ENCODE assay signal across 23 cellular contexts in the genomic region with DNA sequence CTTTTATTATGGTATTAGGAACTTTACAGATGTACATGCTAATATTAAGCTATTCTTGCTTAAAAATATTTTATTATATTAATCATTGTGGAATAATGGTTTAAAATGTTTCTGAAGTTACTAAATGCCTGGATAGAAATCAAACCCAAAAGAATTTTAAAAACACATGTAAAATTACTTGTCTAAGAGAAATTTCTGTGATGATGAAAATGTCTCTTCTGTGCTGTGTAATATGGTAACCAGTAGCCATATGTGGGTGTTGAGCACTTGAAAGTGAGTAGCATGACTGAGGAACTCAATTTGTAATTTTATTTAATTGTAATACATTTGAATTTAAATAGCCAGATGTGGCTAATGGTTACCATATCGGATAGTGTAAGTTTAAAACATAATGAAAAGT.
"Had no signal": no experiment of that assay in that cellular context is flagged by ENCODE, and none has a peak within 500 bp of the region (broad histone marks: within the 10 kb centered on the region; RNA-seq: fewer than 3 reads in every experiment).

No MANE protein-coding gene starts in this region.

- H3K4me1 Mint-ChIP-seq: activated naive CD8-positive, alpha-beta T cell treated with anti-CD3 and anti-CD28 coated beads, Interleukin-2, amount 10 ng/mL, durations not matched to agents 7 days and 5 days; naive thymus-derived CD4-positive, alpha-beta T cell had no signal

- DNase-seq: activated CD4-positive, alpha-beta T cell treated with anti-CD3 and anti-CD28 coated beads, Interleukin-2, amount 50 U/mL, for 48 hours; activated CD8-positive, alpha-beta memory T cell treated with anti-CD3 and anti-CD28 coated beads, Interleukin-2, amount 50 U/mL, for 48 hours; activated naive CD4-positive, alpha-beta T cell treated with Interleukin-2 at 50 U/mL for 16 hours; activated naive CD8-positive, alpha-beta T cell treated with anti-CD3 and anti-CD28 coated beads, Interleukin-2, amount 10 ng/mL, durations not matched to agents 7 days and 5 days; activated T-cell treated with anti-CD3 and anti-CD28 coated beads, Interleukin-2, amount 50 U/mL, for 48 hours; dermis blood vessel endothelial cell; effector CD8-positive, alpha-beta T cell; kidney; lower lobe of right lung; naive thymus-derived CD4-positive, alpha-beta T cell; occipital lobe; retina; stimulated activated CD4-positive, alpha-beta T cell treated with anti-CD3 and anti-CD28 coated beads, Interleukin-12 subunit alpha, Interleukin-12 subunit beta, amount 100 ng/mL, for 4 hours; stimulated activated CD4-positive, alpha-beta T cell treated with anti-CD3 and anti-CD28 coated beads, Interleukin-4, amount 100 ng/mL, for 4 hours; stimulated activated naive CD8-positive, alpha-beta T cell treated with anti-CD3 and anti-CD28 coated beads, Interleukin-15, amount 100 ng/mL, for 72 hours; T-helper 1 cell; trophoblast cell; WERI-Rb-1 had no signal

- H3K9me3 Mint-ChIP-seq: brain, neural crest cell had no signal

- FAIRE-seq: kidney, TTC549 had no signal

- H3K36me3 ChIP-seq: lower lobe of right lung, suprapubic skin, vagina, WERI-Rb-1 had no signal

- ATAC-seq: lower lobe of right lung; naive thymus-derived CD4-positive, alpha-beta T cell; stimulated activated naive CD8-positive, alpha-beta T cell treated with anti-CD3 and anti-CD28 coated beads, Interleukin-15, amount 100 ng/mL, for 72 hours had no signal

- H3K36me3 Mint-ChIP-seq: activated naive CD8-positive, alpha-beta T cell treated with anti-CD3 and anti-CD28 coated beads, Interleukin-2, amount 10 ng/mL, durations not matched to agents 7 days and 5 days; brain; naive thymus-derived CD4-positive, alpha-beta T cell had no signal

- H3K27ac ChIP-seq: lower lobe of right lung, suprapubic skin, vagina had no signal

- H3K27me3 ChIP-seq: suprapubic skin, vagina had no signal

- H3K4me3 Mint-ChIP-seq: activated naive CD8-positive, alpha-beta T cell treated with anti-CD3 and anti-CD28 coated beads, Interleukin-2, amount 10 ng/mL, durations not matched to agents 7 days and 5 days; brain; naive thymus-derived CD4-positive, alpha-beta T cell; neural crest cell had no signal

- H3K27me3 Mint-ChIP-seq: activated naive CD8-positive, alpha-beta T cell treated with anti-CD3 and anti-CD28 coated beads, Interleukin-2, amount 10 ng/mL, durations not matched to agents 7 days and 5 days; brain; stimulated activated naive CD8-positive, alpha-beta T cell treated with anti-CD3 and anti-CD28 coated beads, Interleukin-15, amount 100 ng/mL, for 72 hours had no signal

- H3K9me3 ChIP-seq: lower lobe of right lung, suprapubic skin, vagina had no signal

- H3K4me3 ChIP-seq: lower lobe of right lung, suprapubic skin, vagina had no signal

- H3K27ac Mint-ChIP-seq: activated naive CD8-positive, alpha-beta T cell treated with anti-CD3 and anti-CD28 coated beads, Interleukin-2, amount 10 ng/mL, durations not matched to agents 7 days and 5 days; naive thymus-derived CD4-positive, alpha-beta T cell had no signal
